25 cellular contexts compared by ENCODE assay signal in genomic region chr7:53191296-53191695, GRCh38.
"Had no signal": no experiment of that assay in that cellular context is flagged by ENCODE, and none has a peak within 500 bp of the region (broad histone marks: within the 10 kb centered on the region; RNA-seq: fewer than 3 reads in every experiment).

No MANE protein-coding gene starts in this region.

- ATAC-seq: left lobe of liver; mucosa of descending colon; natural killer cell treated with Interleukin-12 subunit alpha and Interleukin-12 subunit beta and Interleukin-15 and Interleukin-18, amount 100 ng/mL, for 72 hours; pancreas; right lobe of liver had no signal

- H3K4me1 ChIP-seq: esophagus squamous epithelium, pancreas, right lobe of liver, stomach, tibial artery, upper lobe of left lung, uterus had no signal

- H3K27ac ChIP-seq: dorsolateral prefrontal cortex, esophagus squamous epithelium, neutrophil, pancreas, right lobe of liver, stomach, tibial artery, upper lobe of left lung, uterus had no signal

- H3K27me3 ChIP-seq: dorsolateral prefrontal cortex, esophagus squamous epithelium, neutrophil, pancreas, right lobe of liver, stomach, tibial artery, upper lobe of left lung, uterus had no signal

- DNase-seq: cerebellar nuclear complex; dorsolateral prefrontal cortex; effector CD4-positive, alpha-beta T cell; erythroblast; esophagus squamous epithelium; foreskin melanocyte; glutamatergic neuron; mucosa of descending colon; naive B cell; pancreas; retina; right lobe of liver; small intestine; stimulated activated CD4-positive, alpha-beta T cell treated with anti-CD3 and anti-CD28 coated beads, Interleukin-15, amount 100 ng/mL, for 24 hours; stimulated activated CD4-positive, alpha-beta T cell treated with anti-CD3 and anti-CD28 coated beads, Interleukin-4, amount 100 ng/mL, for 1 hour; stimulated activated CD8-positive, alpha-beta memory T cell treated with anti-CD3 and anti-CD28 coated beads, Interleukin-4, amount 100 ng/mL, for 48 hours; stimulated activated naive CD4-positive, alpha-beta T cell; stomach; tibial artery; upper lobe of left lung; uterus had no signal

- H3K36me3 ChIP-seq: esophagus squamous epithelium, neutrophil, pancreas, right lobe of liver, stomach, tibial artery, upper lobe of left lung, uterus had no signal

- H3K4me3 ChIP-seq: dorsolateral prefrontal cortex, esophagus squamous epithelium, lung, mucosa of descending colon, pancreas, right lobe of liver, stomach, tibial artery, upper lobe of left lung, uterus had no signal
